Comparison of ENCODE assay signal across 9 cellular contexts in genomic region chr22:19756288-19757128, GRCh38. TPM values are rescaled to one million over a fixed set of nuclear protein-coding genes. Genes with fewer than 3 reads are reported as not detected.
DNase-seq lines count a peak whose midpoint lies in the region; ATAC-seq and TF ChIP-seq lines count a peak whose summit lies in the region.
"Had no signal": no experiment of that assay in that cellular context is flagged by ENCODE, and none has a peak within 500 bp of the region (broad histone marks: within the 10 kb centered on the region; RNA-seq: fewer than 3 reads in every experiment).

No MANE protein-coding gene starts in this region.

- TF ChIP-seq RAD21 in neural cell (conservative IDR thresholded peaks at IDR 0.05): peak; percentile 43

- TF ChIP-seq EP300 in neural cell (conservative IDR thresholded peaks at IDR 0.05; ENCODE audit: poor library complexity, severe bottlenecking) (no peak), upper lobe of left lung (IDR thresholded peaks at IDR 0.05) (no peak)

- H3F3A ChIP-seq in neural cell (ENCODE audit: insufficient read depth, low read length, poor library complexity, severe bottlenecking): no peaks in the 10 kb centered on the region

- no peak overlapping the region for H2AFZ ChIP-seq in neural cell (ENCODE audit: low read depth, low read length)

- H3K4me3 ChIP-seq in LNCaP clone FGC (ENCODE audit: low read depth, low read length) (peak overlapping the region; percentile 51), neural cell (ENCODE audit: low read length) (peak overlapping the region; percentile 18), upper lobe of left lung (peak overlapping the region in 3 of 4 donors; percentile 26 to 44 (median 35))
- H3K4me3 ChIP-seq: SJSA1 had no signal

- no peaks in the 10 kb centered on the region for H4K20me1 ChIP-seq in neural cell (ENCODE audit: insufficient read depth)

- TF ChIP-seq POLR2A in upper lobe of left lung (IDR thresholded peaks at IDR 0.05): no peak

- TF ChIP-seq CTCF in LNCaP clone FGC (IDR thresholded peaks at IDR 0.05; ENCODE audit: control insufficient read depth, extremely low read depth, insufficient read depth): peak; percentile 88
- TF ChIP-seq CTCF in neural cell (IDR thresholded peaks at IDR 0.05; ENCODE audit: poor library complexity, severe bottlenecking): peak; percentile 59
- peak in 5 of 6 experiments; percentile 48 to 83 (median 76) for TF ChIP-seq CTCF in upper lobe of left lung (IDR thresholded peaks at IDR 0.05)

- peak; percentile 47 for DNase-seq in DMS153 (lab: John Stamatoyannopoulos, UW)
- DNase-seq in LNCaP clone FGC (ENCODE audit: low read depth): peak; percentile 26
- peak; percentile 27 to 35 for DNase-seq in activated CD4-positive, alpha-beta T cell treated with anti-CD3 and anti-CD28 coated beads, Interleukin-2, amount 50 U/mL, for 24 hours (ENCODE audit: low read depth in 1 of 2, low spot score in 1 of 2)
- peak; percentile 59 for DNase-seq in effector CD4-positive, alpha-beta T cell
- DNase-seq in upper lobe of left lung: peak; percentile 65 to 92
- no peak for DNase-seq in ureter (ENCODE audit: low spot score)

- H3K27me3 ChIP-seq in neural cell (ENCODE audit: insufficient read depth, low read depth, low read length): peaks cover 92% of the 10 kb centered on the region
- H3K27me3 ChIP-seq in upper lobe of left lung: peaks cover 3 to 56% (median 38%) of the 10 kb centered on the region in 4 donors

- H3K4me1 ChIP-seq in upper lobe of left lung: peaks cover 26 to 54% (median 42%) of the 10 kb centered on the region in 4 donors

- no peak overlapping the region for H3K4me2 ChIP-seq in neural cell (ENCODE audit: low read length)

- no peak overlapping the region for H3K9ac ChIP-seq in neural cell (ENCODE audit: low read length)

- no peaks in the 10 kb centered on the region for H3K9me2 ChIP-seq in neural cell (ENCODE audit: insufficient read depth, low read length)

- H3K79me2 ChIP-seq in neural cell (replicated peaks; ENCODE audit: insufficient read depth, low read length): no peaks in the 10 kb centered on the region

- H3K27ac ChIP-seq in neural cell (ENCODE audit: low read length) (no peak overlapping the region), upper lobe of left lung (no peak overlapping the region)
- H3K27ac ChIP-seq: SJSA1 had no signal

- H3K36me3 ChIP-seq in neural cell (ENCODE audit: insufficient read depth, low read length) (no peaks in the 10 kb centered on the region), upper lobe of left lung (no peaks in the 10 kb centered on the region)
- H3K36me3 ChIP-seq: SJSA1 had no signal

- H3K9me3 ChIP-seq in neural cell (ENCODE audit: low read length) (no peaks in the 10 kb centered on the region), upper lobe of left lung (no peaks in the 10 kb centered on the region)
- H3K9me3 ChIP-seq: SJSA1 had no signal

- 7 to 18% methylated on average over 14 to 55 of the region's 76 CpGs for WGBS in upper lobe of left lung, 2 donors

- ATAC-seq in upper lobe of left lung (ENCODE audit: low FRiP score in 2 of 2) (peak; percentile 49 to 65), GM21367 (IDR thresholded peaks at IDR 0.05; ENCODE audit: unreplicated experiment) (no peak)

TF ChIP-seq in neural cell, 6 proteins besides CTCF, POLR2A, EP300 and RAD21:
- TF ChIP-seq SMC3 (conservative IDR thresholded peaks at IDR 0.05; ENCODE audit: poor library complexity) (peak; percentile 57), POLR2AphosphoS5 (IDR thresholded peaks at IDR 0.05) (no peak)
TF ChIP-seq in neural cell: peak in this region for 1.

RNA-seq across cellular contexts. Expression of gene TBX1, which starts 4.1 kb away (rescaled TPM):
- polyA plus RNA-seq in neural cell: not detected in 2 replicates
- not detected in 2 replicates for polyA minus RNA-seq in neural cell
- total RNA-seq in upper lobe of left lung: 10 to 100 TPM in 2 of 6 donors, 1 to 10 TPM in 4; 1.0 to 12.2 (median 5.4) TPM
- 13.0 TPM for total RNA-seq in ureter

RNA-seq across cellular contexts. Expression of gene GP1BB, which starts 33.2 kb away (rescaled TPM):
- 40.7 and 42.0 TPM in 2 replicates for polyA plus RNA-seq in neural cell
- 19.1 and 26.8 TPM in 2 replicates for polyA minus RNA-seq in neural cell
- 10 to 100 TPM in 1 of 6 donors, 1 to 10 TPM in 5; 1.5 to 23.7 (median 6.6) TPM for total RNA-seq in upper lobe of left lung
- 2.1 TPM for total RNA-seq in ureter

RNA-seq across cellular contexts. Expression of gene SEPTIN5, which starts 42.2 kb away (rescaled TPM):
- 166 and 170 TPM in 2 replicates for polyA plus RNA-seq in neural cell
- polyA minus RNA-seq in neural cell: 117 and 143 TPM in 2 replicates
- total RNA-seq in upper lobe of left lung (10 to 100 TPM in 5 of 6 donors, 1 to 10 TPM in 1; 6.0 to 30.0 (median 17.1) TPM), ureter (26.7 TPM)
